Comparison of ENCODE assay signal across 33 cellular contexts in the genomic region with DNA sequence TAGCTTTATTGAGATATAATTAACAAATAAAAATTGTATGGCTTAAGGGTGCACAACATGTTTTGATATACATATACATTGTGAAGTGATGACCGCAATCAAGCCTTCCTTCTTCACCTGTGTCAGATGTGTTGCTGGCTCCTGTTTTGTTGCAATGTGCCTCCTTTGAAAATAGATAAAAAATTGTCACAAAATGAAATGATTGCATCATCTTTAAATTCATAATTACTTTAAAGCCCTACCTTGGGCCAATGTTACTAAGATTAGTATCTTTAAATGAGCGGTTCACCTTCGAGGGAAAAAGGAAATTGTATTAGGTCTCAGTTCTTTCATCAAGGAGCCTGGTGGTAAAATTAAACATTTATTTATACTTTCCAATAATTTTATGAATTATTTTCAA.
"Had no signal": no experiment of that assay in that cellular context is flagged by ENCODE, and none has a peak within 500 bp of the region (broad histone marks: within the 10 kb centered on the region; RNA-seq: fewer than 3 reads in every experiment).

No MANE protein-coding gene starts in this region.

- ATAC-seq: activated naive CD4-positive, alpha-beta T cell treated with anti-CD3 and anti-CD28 coated beads, Interleukin-2, amount 50 U/mL, for 72 hours; activated naive CD8-positive, alpha-beta T cell treated with anti-CD3 and anti-CD28 coated beads, Interleukin-2, amount 50 U/mL, for 24 hours; activated T-cell treated with anti-CD3 and anti-CD28 coated beads, Interleukin-2, amount 50 U/mL, for 4 hours; activated T-cell treated with anti-CD3 and anti-CD28 coated beads, Interleukin-2, amount 50 U/mL, for 72 hours; activated T-helper 17 cell treated with anti-CD3 and anti-CD28 coated beads, Interleukin-2, amount 50 U/mL, for 72 hours; body of pancreas had no signal

- H3K27me3 ChIP-seq: adrenal gland, ascending aorta, body of pancreas, brain microvascular endothelial cell, breast epithelium, cardiac muscle cell had no signal

- H3K4me1 ChIP-seq: adrenal gland, ascending aorta, breast epithelium had no signal

- DNase-seq: activated effector memory CD4-positive, alpha-beta T cell treated with anti-CD3 and anti-CD28 coated beads, Interleukin-2, amount 50 U/mL, for 16 hours; activated effector memory CD4-positive, alpha-beta T cell treated with Interleukin-2 at 50 U/mL for 16 hours; activated gamma-delta T cell; activated gamma-delta T cell treated with Interleukin-2 at 50 U/mL for 16 hours; activated naive CD4-positive, alpha-beta T cell; activated naive CD4-positive, alpha-beta T cell treated with anti-CD3 and anti-CD28 coated beads for 36 hours; activated naive CD4-positive, alpha-beta T cell treated with anti-CD3 and anti-CD28 coated beads, Interleukin-2, amount 10 ng/mL, durations not matched to agents 7 days and 5 days; activated naive CD4-positive, alpha-beta T cell treated with anti-CD3 and anti-CD28 coated beads, Interleukin-2, amount 50 U/mL, for 16 hours; activated naive CD4-positive, alpha-beta T cell treated with Interleukin-2 at 50 U/mL for 16 hours; activated naive CD8-positive, alpha-beta T cell treated with anti-CD3 and anti-CD28 coated beads for 36 hours; activated naive CD8-positive, alpha-beta T cell treated with anti-CD3 and anti-CD28 coated beads, Interleukin-2, amount 10 ng/mL, durations not matched to agents 7 days and 5 days; activated naive CD8-positive, alpha-beta T cell treated with anti-CD3 and anti-CD28 coated beads, Interleukin-2, amount 50 U/mL, for 24 hours; activated T-cell treated with anti-CD3 and anti-CD28 coated beads, Interleukin-2, amount 50 U/mL, for 24 hours; activated T-cell treated with anti-CD3 and anti-CD28 coated beads, Interleukin-2, amount 50 U/mL, for 4 hours; activated T-cell treated with anti-CD3 and anti-CD28 coated beads, Interleukin-2, amount 50 U/mL, for 48 hours; activated T-cell treated with anti-CD3 and anti-CD28 coated beads, Interleukin-2, amount 50 U/mL, for 72 hours; adrenal gland; amniotic stem cell; amygdala; anterior cingulate cortex; aorta; body of pancreas; brain microvascular endothelial cell; caudate nucleus; central memory CD4-positive, alpha-beta T cell; cerebellar nuclear complex had no signal

- FAIRE-seq: astrocyte, bronchial epithelial cell had no signal

- H3K36me3 ChIP-seq: adrenal gland, ascending aorta, brain microvascular endothelial cell, breast epithelium, cardiac muscle cell had no signal

- H3K9me3 ChIP-seq: adrenal gland, ascending aorta, body of pancreas, breast epithelium had no signal

- H3K27ac ChIP-seq: adrenal gland, ascending aorta, body of pancreas, brain microvascular endothelial cell, breast epithelium, cardiac muscle cell had no signal

- H3K4me3 ChIP-seq: adrenal gland, ascending aorta, body of pancreas, breast epithelium, cardiac muscle cell had no signal
